ENCODE assay signal across 10 cellular contexts in the genomic region with DNA sequence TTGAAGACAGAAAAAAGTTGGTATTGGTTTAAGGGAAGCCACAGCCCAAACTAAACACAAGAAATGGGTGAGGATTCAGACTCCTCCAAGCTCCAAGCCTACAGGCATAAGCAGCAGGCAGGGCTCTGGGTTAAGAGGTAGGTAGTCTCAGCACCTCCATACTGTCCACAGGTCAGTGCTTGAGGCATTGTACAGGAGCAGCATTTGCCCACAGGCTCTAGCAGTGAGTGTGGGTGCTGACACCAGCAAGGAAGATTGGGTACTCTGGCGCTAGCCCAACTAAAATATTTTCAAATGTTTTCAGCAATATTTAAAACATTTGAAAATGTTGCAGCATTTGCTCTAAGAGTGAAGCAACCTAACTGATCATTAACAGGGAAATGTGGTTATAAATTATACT. TPM values are rescaled to one million over a fixed set of nuclear protein-coding genes. Genes with fewer than 3 reads are reported as not detected.
DNase-seq lines count a peak whose midpoint lies in the region; ATAC-seq, FAIRE-seq and TF ChIP-seq lines count a peak whose summit lies in the region.
"Had no signal": no experiment of that assay in that cellular context is flagged by ENCODE, and none has a peak within 500 bp of the region (broad histone marks: within the 10 kb centered on the region; RNA-seq: fewer than 3 reads in every experiment).

No MANE protein-coding gene starts in this region.

- no peak for FAIRE-seq in pancreas (lab: Jason Lieb, UNC)

- ATAC-seq in CD4-positive, CD25-positive, alpha-beta regulatory T cell (ENCODE audit: low read depth in 2 of 2): no peak
- ATAC-seq in RWPE2 (ENCODE audit: low read depth) (peak; percentile 17; the same call in 1 of the 3 replicates), pancreas (peak in 3 of 4 donors; percentile 21 to 45 (median 26)), HG03378 (IDR thresholded peaks at IDR 0.05; ENCODE audit: unreplicated experiment) (no peak), HG03439 (IDR thresholded peaks at IDR 0.05; ENCODE audit: unreplicated experiment) (no peak)

- WGBS in esophagus muscularis mucosa: 70% methylated on average over 1 of the region's 1 CpG
- WGBS in pancreas, 2 donors: 54 to 65% methylated on average over 1 of the region's 1 CpG

- H3K9me3 ChIP-seq in CD4-positive, CD25-positive, alpha-beta regulatory T cell (ENCODE audit: control insufficient read depth in 2 of 2, low read length in 2 of 2): no peaks in the 10 kb centered on the region
- H3K9me3 ChIP-seq in RWPE2 (ENCODE audit: severe bottlenecking): no peaks in the 10 kb centered on the region
- no peaks in the 10 kb centered on the region for H3K9me3 ChIP-seq in esophagus muscularis mucosa
- no peaks in the 10 kb centered on the region for H3K9me3 ChIP-seq in pancreas

- H3K36me3 ChIP-seq in CD4-positive, CD25-positive, alpha-beta regulatory T cell (ENCODE audit: control insufficient read depth, insufficient read depth, low read length): no peaks in the 10 kb centered on the region
- peaks cover 50% of the 10 kb centered on the region for H3K36me3 ChIP-seq in RWPE2 (ENCODE audit: low read depth)
- peaks cover 0 to 32% (median 10%) of the 10 kb centered on the region in 4 donors for H3K36me3 ChIP-seq in esophagus muscularis mucosa
- no peaks in the 10 kb centered on the region for H3K36me3 ChIP-seq in pancreas

- peaks cover 17 to 33% (median 28%) of the 10 kb centered on the region in 4 donors for H3K4me1 Mint-ChIP-seq in CD4-positive, CD25-positive, alpha-beta regulatory T cell

- TF ChIP-seq CTCF in RWPE2 (IDR thresholded peaks at IDR 0.05; ENCODE audit: poor library complexity, severe bottlenecking): no peak
- TF ChIP-seq CTCF in esophagus muscularis mucosa (IDR thresholded peaks at IDR 0.05): no peak
- TF ChIP-seq CTCF in pancreas (IDR thresholded peaks at IDR 0.05): no peak

- H3K4me1 ChIP-seq in CD4-positive, CD25-positive, alpha-beta regulatory T cell (ENCODE audit: control insufficient read depth, insufficient read depth, low read length, poor library complexity, severe bottlenecking): peaks cover 21% of the 10 kb centered on the region
- peaks cover 54% of the 10 kb centered on the region for H3K4me1 ChIP-seq in RWPE2 (ENCODE audit: insufficient read depth, poor library complexity, severe bottlenecking)
- H3K4me1 ChIP-seq in esophagus muscularis mucosa: peaks cover 47 to 97% (median 92%) of the 10 kb centered on the region in 4 donors
- H3K4me1 ChIP-seq in pancreas: peaks cover 13 to 38% (median 21%) of the 10 kb centered on the region in 3 donors

- H3K4me3 ChIP-seq in CD4-positive, CD25-positive, alpha-beta regulatory T cell (ENCODE audit: low read depth, low read length): no peak overlapping the region
- H3K4me3 ChIP-seq in RWPE2 (ENCODE audit: severe bottlenecking) (no peak overlapping the region), esophagus muscularis mucosa (no peak overlapping the region), pancreas (no peak overlapping the region)

- no peak for TF ChIP-seq EP300 in esophagus muscularis mucosa (IDR thresholded peaks at IDR 0.05)

- no peaks in the 10 kb centered on the region for H3K27me3 Mint-ChIP-seq in CD4-positive, CD25-positive, alpha-beta regulatory T cell

- intact Hi-C loops in esophagus muscularis mucosa (cut with DNase I): no loop called here
- intact Hi-C loops in pancreas (cut with DNase I): no loop called here

- H3K27me3 ChIP-seq in CD4-positive, CD25-positive, alpha-beta regulatory T cell (ENCODE audit: control insufficient read depth, insufficient read depth, low read length): no peaks in the 10 kb centered on the region
- H3K27me3 ChIP-seq in RWPE2 (ENCODE audit: insufficient read depth, poor library complexity, severe bottlenecking): no peaks in the 10 kb centered on the region
- no peaks in the 10 kb centered on the region for H3K27me3 ChIP-seq in esophagus muscularis mucosa
- no peaks in the 10 kb centered on the region for H3K27me3 ChIP-seq in pancreas

- peak overlapping the region; percentile 82 for H3K27ac ChIP-seq in CD4-positive, CD25-positive, alpha-beta regulatory T cell (ENCODE audit: insufficient read depth, low read length, poor library complexity, severe bottlenecking)
- H3K27ac ChIP-seq in RWPE2 (ENCODE audit: poor library complexity, severe bottlenecking): peak overlapping the region; percentile 86
- peak overlapping the region; percentile 59 to 74 (median 60) for H3K27ac ChIP-seq in esophagus muscularis mucosa (replicated peaks in 1 of 4)
- H3K27ac ChIP-seq in pancreas: peak overlapping the region in 2 of 4 donors; percentile 15 to 51

- peak overlapping the region in 1 of 4 donors; percentile 60 for H3K4me3 Mint-ChIP-seq in CD4-positive, CD25-positive, alpha-beta regulatory T cell

- peak overlapping the region; percentile 43 to 96 (median 86) for H3K27ac Mint-ChIP-seq in CD4-positive, CD25-positive, alpha-beta regulatory T cell

- peaks cover 0 to 6% (median 0%) of the 10 kb centered on the region in 7 donors for H3K9me3 Mint-ChIP-seq in CD4-positive, CD25-positive, alpha-beta regulatory T cell

- TF ChIP-seq POLR2A in esophagus muscularis mucosa (IDR thresholded peaks at IDR 0.05; ENCODE audit: low read depth): no peak

- DNase-seq in CD4-positive, CD25-positive, alpha-beta regulatory T cell: no peak
- DNase-seq in RWPE2 (ENCODE audit: low spot score): no peak
- no peak for DNase-seq in esophagus muscularis mucosa (ENCODE audit: extremely low spot score)
- no peak for DNase-seq in pancreas
- no peak for DNase-seq in Ammon's horn (ENCODE audit: low spot score)
- no peak for DNase-seq in stimulated activated CD4-positive, alpha-beta T cell treated with anti-CD3 and anti-CD28 coated beads, Interleukin-15, amount 100 ng/mL, for 24 hours
- DNase-seq: mesendoderm; stimulated activated CD4-positive, alpha-beta T cell treated with anti-CD3 and anti-CD28 coated beads, Interleukin-1b, Interleukin-23, amount 100 ng/mL, for 48 hours had no signal

- H3K36me3 Mint-ChIP-seq in CD4-positive, CD25-positive, alpha-beta regulatory T cell: no peaks in the 10 kb centered on the region

RNA-seq across cellular contexts. Expression of a gene that starts 33.1 kb away (rescaled TPM):
- 0.22 TPM for total RNA-seq in CD4-positive, CD25-positive, alpha-beta regulatory T cell
- polyA plus RNA-seq in CD4-positive, CD25-positive, alpha-beta regulatory T cell: not detected
- total RNA-seq in esophagus muscularis mucosa (100 to 1,000 TPM; 293 to 397 (median 370) TPM), pancreas (10 to 100 TPM; 14.4 to 27.9 (median 16.6) TPM)
- 10 to 100 TPM; 10.4 to 19.4 TPM for polyA plus RNA-seq in pancreas

Comparison
In these comparisons a context has a peak if more than half of its experiments do, and no peak if none do; other contexts are left out.
1. ATAC-seq: peak in RWPE2 (single experiment) and pancreas (3 of 4); none in CD4-positive, CD25-positive, alpha-beta regulatory T cell (0 of 2), HG03378 (single experiment) and HG03439 (single experiment).
2. RNA of a gene that starts 33.1 kb away (total RNA-seq): 293 to 397 TPM in esophagus muscularis mucosa and 14.4 to 27.9 TPM in pancreas; 0.22 TPM in CD4-positive, CD25-positive, alpha-beta regulatory T cell (single experiment); every median in the first group is over 10 times any median in the second.